Comparison of ENCODE assay signal across 8 cellular contexts in genomic region chr22:28742562-28742962, GRCh38. TPM values are rescaled to one million over a fixed set of nuclear protein-coding genes. Genes with fewer than 3 reads are reported as not detected.
A peak's percentile ranks its signal among the peaks of the same experiment; 100 is the strongest.
DNase-seq lines count a peak whose midpoint lies in the region; ATAC-seq, FAIRE-seq and TF ChIP-seq lines count a peak whose summit lies in the region.

No MANE protein-coding gene starts in this region.

- ATAC-seq in GM21717 (IDR thresholded peaks at IDR 0.05; ENCODE audit: unreplicated experiment) (no peak), GM18519 (IDR thresholded peaks at IDR 0.05; ENCODE audit: low FRiP score, unreplicated experiment) (no peak), HG03521 (IDR thresholded peaks at IDR 0.05; ENCODE audit: unreplicated experiment) (no peak)

- TF ChIP-seq CTCF in OCI-LY3 (IDR thresholded peaks at IDR 0.05; ENCODE audit: low read depth, low read length) (no peak), endodermal cell (conservative IDR thresholded peaks at IDR 0.05) (no peak), ovary (IDR thresholded peaks at IDR 0.05) (no peak)

- peaks cover 7% of the 10 kb centered on the region; the same call in 1 of the 2 replicates for H4K20me1 ChIP-seq in OCI-LY3 (ENCODE audit: insufficient read depth, low read length)

- peaks cover 42% of the 10 kb centered on the region for H3K36me3 Mint-ChIP-seq in endodermal cell (ENCODE audit: low read depth)

- FAIRE-seq in GM12891 (lab: Jason Lieb, UNC), result no peak

- peak overlapping the region; percentile 92 for H3K4me2 ChIP-seq in OCI-LY3 (ENCODE audit: low read length)

- peaks cover 23% of the 10 kb centered on the region for H3K36me3 ChIP-seq in OCI-LY3 (replicated peaks; ENCODE audit: low read depth, low read length)
- peaks cover 39% of the 10 kb centered on the region for H3K36me3 ChIP-seq in endodermal cell (ENCODE audit: control insufficient read depth, insufficient read depth, low read length)
- no peaks in the 10 kb centered on the region for H3K36me3 ChIP-seq in ovary

- intact Hi-C loops in ovary (cut with DNase I), result no loop called here

- H3K4me3 ChIP-seq in OCI-LY3 (ENCODE audit: low read length) (peak overlapping the region; percentile 81), endodermal cell (ENCODE audit: low read length) (peak overlapping the region; percentile 84), ovary (peak overlapping the region; percentile 98)

- no peak overlapping the region for H2AFZ ChIP-seq in OCI-LY3 (ENCODE audit: low read depth, low read length)

- H3K27ac ChIP-seq in OCI-LY3 (ENCODE audit: low read length), result peak overlapping the region; percentile 83
- H3K27ac ChIP-seq in endodermal cell (ENCODE audit: low read depth, low read length), result peak overlapping the region; percentile 92
- peak overlapping the region; percentile 95 to 98 for H3K27ac ChIP-seq in ovary

- H3K4me3 Mint-ChIP-seq in endodermal cell, result peak overlapping the region; percentile 94

- H3K27ac Mint-ChIP-seq in endodermal cell, result peak overlapping the region; percentile 96

- no peak for TF ChIP-seq EP300 in ovary (IDR thresholded peaks at IDR 0.05)

- H3K4me1 ChIP-seq in OCI-LY3 (ENCODE audit: low read length) (peaks cover 12% of the 10 kb centered on the region), endodermal cell (ENCODE audit: control insufficient read depth, insufficient read depth, low read length) (peaks cover 10% of the 10 kb centered on the region), ovary (ENCODE audit: insufficient read depth) (no peaks in the 10 kb centered on the region)

- peak overlapping the region; percentile 94 for H3K9ac ChIP-seq in OCI-LY3 (ENCODE audit: low read length)
- H3K9ac ChIP-seq in endodermal cell (ENCODE audit: extremely low read depth, low read length, poor library complexity, severe bottlenecking), result peak overlapping the region; percentile 88

- WGBS in endodermal cell (ENCODE audit: insufficient coverage in 1 of 2, insufficient read length in 1 of 2), 2 experiments, result 2 to 4% methylated on average over 8 to 10 of the region's 10 CpGs
- WGBS in ovary, 3 donors, result 1 to 3% (median 1%) methylated on average over 10 of the region's 10 CpGs

- TF ChIP-seq POLR2A in ovary (IDR thresholded peaks at IDR 0.05), result no peak
- TF ChIP-seq POLR2A in GM12891 (IDR thresholded peaks at IDR 0.05; ENCODE audit: low read depth, low read length), result no peak

- no peaks in the 10 kb centered on the region for H3K27me3 Mint-ChIP-seq in endodermal cell (ENCODE audit: insufficient read depth)

- peak; percentile 86 for DNase-seq in GM03348 (ENCODE audit: low spot score)
- no peak for DNase-seq in endodermal cell
- no peak for DNase-seq in ovary
- no peak for DNase-seq in GM12891 (ENCODE audit: insufficient read length, low spot score)

- H3K9me3 Mint-ChIP-seq in endodermal cell, result no peaks in the 10 kb centered on the region

- H3K9me3 ChIP-seq in OCI-LY3 (ENCODE audit: insufficient read depth, low read length), result no peaks in the 10 kb centered on the region
- no peaks in the 10 kb centered on the region for H3K9me3 ChIP-seq in endodermal cell (ENCODE audit: control insufficient read depth, low read length)
- no peaks in the 10 kb centered on the region for H3K9me3 ChIP-seq in ovary

- no peaks in the 10 kb centered on the region for H3K27me3 ChIP-seq in OCI-LY3 (ENCODE audit: low read depth, low read length)
- H3K27me3 ChIP-seq in endodermal cell (ENCODE audit: control insufficient read depth, insufficient read depth, low read length, poor library complexity, severe bottlenecking), result no peaks in the 10 kb centered on the region
- H3K27me3 ChIP-seq in ovary, result no peaks in the 10 kb centered on the region

- H3K79me2 ChIP-seq in OCI-LY3 (ENCODE audit: low read length), result peaks cover 51% of the 10 kb centered on the region

- H3K4me1 Mint-ChIP-seq in endodermal cell, result peaks cover 33% of the 10 kb centered on the region

TF ChIP-seq in GM12891, 5 proteins besides CTCF, POLR2A, EP300 and RAD21:
- TF ChIP-seq SPI1 (IDR thresholded peaks at IDR 0.05; ENCODE audit: low read depth, low read length), result no peak
- TF ChIP-seq POU2F2 (IDR thresholded peaks at IDR 0.05; ENCODE audit: low read depth, low read length), result no peak
- no peak for TF ChIP-seq PAX5 (IDR thresholded peaks at IDR 0.05; ENCODE audit: insufficient read depth, low read length, severe bottlenecking)
- no peak; the same call in 1 of the 2 replicates for TF ChIP-seq TAF1 (IDR thresholded peaks at IDR 0.05; ENCODE audit: low read depth, low read length)
- TF ChIP-seq POLR2AphosphoS5 (IDR thresholded peaks at IDR 0.05; ENCODE audit: low read depth, low read length), result no peak

RNA-seq across cellular contexts. Expression of gene HSCB, which starts 0.7 kb away (rescaled TPM):
- total RNA-seq in endodermal cell (10 to 100 TPM; 17.7 to 22.4 TPM), ovary (10 to 100 TPM; 14.9 to 70.6 (median 17.0) TPM)
- 19.3 TPM for polyA plus RNA-seq in endodermal cell (2013, experiment 1 of 2)
- polyA plus RNA-seq in endodermal cell (2013, experiment 2 of 2), result 20.0 TPM
- polyA plus RNA-seq in ovary, result 10 to 100 TPM; 25.7 to 27.9 TPM
- polyA plus RNA-seq in GM12891 (2012; ENCODE audit: low read depth, missing spikeins), result 16.0 TPM

RNA-seq across cellular contexts. Expression of gene CHEK2, which starts 0.9 kb away (rescaled TPM):
- total RNA-seq in endodermal cell, result 10 to 100 TPM; 67.5 to 72.3 TPM
- polyA plus RNA-seq in endodermal cell (2013, experiment 1 of 2), result 36.1 TPM
- 32.7 TPM for polyA plus RNA-seq in endodermal cell (2013, experiment 2 of 2)
- 10 to 100 TPM in 4 of 7 donors, 1 to 10 TPM in 3; 4.1 to 18.2 (median 10.1) TPM for total RNA-seq in ovary
- polyA plus RNA-seq in ovary, result 10 to 100 TPM; 10.2 to 10.5 TPM
- 8.7 TPM for polyA plus RNA-seq in GM12891 (2012; ENCODE audit: low read depth, missing spikeins)

RNA-seq across cellular contexts. Expression of gene CCDC117, which starts 29.9 kb away (rescaled TPM):
- 10 to 100 TPM; 40.9 TPM for total RNA-seq in endodermal cell
- 25.1 TPM for polyA plus RNA-seq in endodermal cell (2013, experiment 1 of 2)
- polyA plus RNA-seq in endodermal cell (2013, experiment 2 of 2), result 24.6 TPM
- 10 to 100 TPM; 14.9 to 24.7 (median 22.8) TPM for total RNA-seq in ovary
- 10 to 100 TPM; 11.7 to 34.2 TPM for polyA plus RNA-seq in ovary
- 6.8 TPM for polyA plus RNA-seq in GM12891 (2012; ENCODE audit: low read depth, missing spikeins)

RNA-seq across cellular contexts. Expression of gene XBP1, which starts 57.8 kb away (rescaled TPM):
- 100 to 1,000 TPM; 103 to 111 TPM for total RNA-seq in endodermal cell
- polyA plus RNA-seq in endodermal cell (2013, experiment 1 of 2), result 111 TPM
- 100 TPM for polyA plus RNA-seq in endodermal cell (2013, experiment 2 of 2)
- total RNA-seq in ovary, result 100 to 1,000 TPM; 115 to 229 (median 138) TPM
- polyA plus RNA-seq in ovary, result 100 to 1,000 TPM in 1 of 2 donors, 10 to 100 TPM in 1; 53.1 to 154 TPM
- polyA plus RNA-seq in GM12891 (2012; ENCODE audit: low read depth, missing spikeins), result 56.5 TPM
